Comparison of ENCODE assay signal across 16 cellular contexts in the genomic region with DNA sequence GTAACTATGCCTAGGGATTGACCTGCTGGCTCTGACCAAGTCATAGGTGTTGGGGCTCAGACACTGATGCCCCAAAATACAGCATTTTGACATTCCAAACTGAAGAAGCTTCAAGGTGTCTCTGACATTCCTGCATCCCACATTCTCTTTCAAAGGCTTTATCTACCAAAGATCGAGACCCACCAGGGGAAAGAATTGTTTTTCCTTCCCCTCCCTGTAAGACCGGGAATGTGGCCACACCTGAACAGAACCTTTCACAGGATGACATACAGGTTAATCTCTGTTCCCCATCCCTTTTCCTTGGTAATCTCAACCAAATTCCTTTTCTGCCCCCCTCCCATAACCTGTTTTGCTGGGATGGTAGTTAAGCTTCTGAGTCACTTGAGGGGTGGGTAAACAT.
DNase-seq lines count a peak whose midpoint lies in the region; ATAC-seq and TF ChIP-seq lines count a peak whose summit lies in the region.
"Had no signal": no experiment of that assay in that cellular context is flagged by ENCODE, and none has a peak within 500 bp of the region (broad histone marks: within the 10 kb centered on the region; RNA-seq: fewer than 3 reads in every experiment).

No MANE protein-coding gene starts in this region.

- no peak for ATAC-seq in CD4-positive, alpha-beta T cell (ENCODE audit: poor library complexity)
- no peak for ATAC-seq in activated T-helper 17 cell treated with anti-CD3 and anti-CD28 coated beads, Interleukin-2, amount 50 U/mL, for 72 hours (replicated peaks)
- ATAC-seq in natural killer cell treated with Interleukin-12 subunit alpha and Interleukin-12 subunit beta and Interleukin-15 and Interleukin-18, amount 100 ng/mL, for 72 hours = no peak
- ATAC-seq in HG03565 (IDR thresholded peaks at IDR 0.05; ENCODE audit: unreplicated experiment) (no peak), HG03439 (IDR thresholded peaks at IDR 0.05; ENCODE audit: unreplicated experiment) (no peak)
- ATAC-seq: Panc1 had no signal

- peaks cover 85% of the 10 kb centered on the region for H3K4me1 Mint-ChIP-seq in CD4-positive, alpha-beta T cell (ENCODE audit: low read depth)
- peaks cover 58% of the 10 kb centered on the region for H3K4me1 Mint-ChIP-seq in activated T-helper 17 cell treated with anti-CD3 and anti-CD28 coated beads, Interleukin-2, amount 50 U/mL, for 72 hours
- H3K4me1 Mint-ChIP-seq in immature natural killer cell = peaks cover 89 to 95% of the 10 kb centered on the region in 2 donors
- H3K4me1 Mint-ChIP-seq in natural killer cell treated with Interleukin-12 subunit alpha and Interleukin-12 subunit beta and Interleukin-15 and Interleukin-18, amount 100 ng/mL, for 72 hours (ENCODE audit: low read depth in 2 of 2) = peaks cover 62 to 79% of the 10 kb centered on the region in 2 donors

- peaks cover 9% of the 10 kb centered on the region for H3K36me3 Mint-ChIP-seq in CD4-positive, alpha-beta T cell (ENCODE audit: low read depth)
- peaks cover 11% of the 10 kb centered on the region for H3K36me3 Mint-ChIP-seq in activated T-helper 17 cell treated with anti-CD3 and anti-CD28 coated beads, Interleukin-2, amount 50 U/mL, for 72 hours (ENCODE audit: low read depth)
- peaks cover 0 to 3% (median 0%) of the 10 kb centered on the region in 3 donors for H3K36me3 Mint-ChIP-seq in immature natural killer cell
- peaks cover 5% of the 10 kb centered on the region for H3K36me3 Mint-ChIP-seq in natural killer cell treated with Interleukin-12 subunit alpha and Interleukin-12 subunit beta and Interleukin-15 and Interleukin-18, amount 100 ng/mL, for 72 hours

- H3K9me3 Mint-ChIP-seq in CD4-positive, alpha-beta T cell = peaks cover 2% of the 10 kb centered on the region
- peaks cover 5% of the 10 kb centered on the region for H3K9me3 Mint-ChIP-seq in activated T-helper 17 cell treated with anti-CD3 and anti-CD28 coated beads, Interleukin-2, amount 50 U/mL, for 72 hours
- H3K9me3 Mint-ChIP-seq in immature natural killer cell = no peaks in the 10 kb centered on the region
- H3K9me3 Mint-ChIP-seq in natural killer cell treated with Interleukin-12 subunit alpha and Interleukin-12 subunit beta and Interleukin-15 and Interleukin-18, amount 100 ng/mL, for 72 hours = peaks cover 5% of the 10 kb centered on the region

- no peaks in the 10 kb centered on the region for H3K9me3 ChIP-seq in CD4-positive, alpha-beta T cell (ENCODE audit: control insufficient read depth, low read length)
- H3K9me3 ChIP-seq: MG63 had no signal

- TF ChIP-seq CTCF in CD4-positive, alpha-beta T cell (IDR thresholded peaks at IDR 0.05) = no peak

- intact Hi-C loops in CD4-positive, alpha-beta T cell (cut with DNase I, micrococcal nuclease) = no loop called here

- no peak overlapping the region for H3K4me3 Mint-ChIP-seq in CD4-positive, alpha-beta T cell
- peak overlapping the region; percentile 31 for H3K4me3 Mint-ChIP-seq in activated T-helper 17 cell treated with anti-CD3 and anti-CD28 coated beads, Interleukin-2, amount 50 U/mL, for 72 hours
- H3K4me3 Mint-ChIP-seq in immature natural killer cell = no peak overlapping the region
- no peak overlapping the region for H3K4me3 Mint-ChIP-seq in natural killer cell treated with Interleukin-12 subunit alpha and Interleukin-12 subunit beta and Interleukin-15 and Interleukin-18, amount 100 ng/mL, for 72 hours

- POLR2A ChIA-PET in CD4-positive, alpha-beta T cell (lab: Charles Lee) = interaction anchor here (2.8 kb wide), 1 partner anchor 71 kb away, joined by 22 read pairs; a partner anchor contains a TSS

- H3K27ac ChIP-seq in CD4-positive, alpha-beta T cell (ENCODE audit: low read depth, low read length) = no peak overlapping the region

- CTCF ChIA-PET in CD4-positive, alpha-beta T cell (lab: Charles Lee) = interaction anchor here (0.6 kb wide), 1 partner anchor 100 kb away, joined by 3 read pairs; no protein-coding TSS in a partner anchor

- H3K27ac Mint-ChIP-seq in CD4-positive, alpha-beta T cell = peak overlapping the region; percentile 21
- peak overlapping the region; percentile 84 for H3K27ac Mint-ChIP-seq in activated T-helper 17 cell treated with anti-CD3 and anti-CD28 coated beads, Interleukin-2, amount 50 U/mL, for 72 hours
- H3K27ac Mint-ChIP-seq in immature natural killer cell = peak overlapping the region; percentile 79 to 93 (median 85)
- H3K27ac Mint-ChIP-seq in natural killer cell treated with Interleukin-12 subunit alpha and Interleukin-12 subunit beta and Interleukin-15 and Interleukin-18, amount 100 ng/mL, for 72 hours = peak overlapping the region; percentile 49 to 100

- H3K27me3 Mint-ChIP-seq in CD4-positive, alpha-beta T cell = no peaks in the 10 kb centered on the region
- H3K27me3 Mint-ChIP-seq in activated T-helper 17 cell treated with anti-CD3 and anti-CD28 coated beads, Interleukin-2, amount 50 U/mL, for 72 hours = no peaks in the 10 kb centered on the region
- H3K27me3 Mint-ChIP-seq in immature natural killer cell (ENCODE audit: low read depth in 3 of 3) = peaks cover 0 to 5% (median 2%) of the 10 kb centered on the region in 3 donors
- no peaks in the 10 kb centered on the region for H3K27me3 Mint-ChIP-seq in natural killer cell treated with Interleukin-12 subunit alpha and Interleukin-12 subunit beta and Interleukin-15 and Interleukin-18, amount 100 ng/mL, for 72 hours
- H3K27me3 Mint-ChIP-seq: CD4-positive, alpha-beta memory T cell had no signal

- H3K27me3 ChIP-seq in CD4-positive, alpha-beta T cell (ENCODE audit: control insufficient read depth, insufficient read depth, low read length) = no peaks in the 10 kb centered on the region
- H3K27me3 ChIP-seq: MG63 had no signal

- DNase-seq in CD4-positive, alpha-beta T cell = no peak
- DNase-seq in immature natural killer cell = no peak
- no peak for DNase-seq in natural killer cell treated with Interleukin-12 subunit alpha and Interleukin-12 subunit beta and Interleukin-15 and Interleukin-18, amount 100 ng/mL, for 72 hours (ENCODE audit: low spot score)
- DNase-seq in NCI-H524 (lab: John Stamatoyannopoulos, UW) = no peak
- DNase-seq in effector CD8-positive, alpha-beta T cell (lab: John Stamatoyannopoulos, UW) = no peak
- DNase-seq: CD4-positive, alpha-beta memory T cell; DMS79 treated with DMSO at 0.1 percent for 48 hours; GDM1; MG63; NCI-H1105 treated with DMSO at 0.1 percent for 48 hours; NCI-H187; SIG-M5 had no signal

Comparison
In these comparisons a context has a peak if more than half of its experiments do, and no peak if none do; other contexts are left out.
1. H3K27ac Mint-ChIP-seq: peak in every context shown above with its lines; median percentile 85 in immature natural killer cell; 84 in activated T-helper 17 cell treated with anti-CD3 and anti-CD28 coated beads, Interleukin-2, amount 50 U/mL, for 72 hours; 74 in natural killer cell treated with Interleukin-12 subunit alpha and Interleukin-12 subunit beta and Interleukin-15 and Interleukin-18, amount 100 ng/mL, for 72 hours; 21 in CD4-positive, alpha-beta T cell.